ENCODE assay signal across 6 cellular contexts in genomic region chr6:169286961-169287360, GRCh38.
"Had no signal": no experiment of that assay in that cellular context is flagged by ENCODE, and none has a peak within 500 bp of the region (broad histone marks: within the 10 kb centered on the region; RNA-seq: fewer than 3 reads in every experiment).

No MANE protein-coding gene starts in this region.

- ATAC-seq: GM23338, HepG2 had no signal

- H3K4me2 ChIP-seq: GM23338 had no signal

- DNase-seq: H9, HCEC 1CT had no signal

- H3K4me3 ChIP-seq: GM23338, K562 had no signal

- H3K27ac ChIP-seq: HL-60 had no signal

- H3K4me3 Mint-ChIP-seq: GM23338, H9 had no signal

- H2AFZ ChIP-seq: GM23338 had no signal

- H3K9me3 Mint-ChIP-seq: GM23338, H9 had no signal

- H3K27ac Mint-ChIP-seq: GM23338, H9 had no signal
